Comparison of ENCODE assay signal across 13 cellular contexts in the genomic region with DNA sequence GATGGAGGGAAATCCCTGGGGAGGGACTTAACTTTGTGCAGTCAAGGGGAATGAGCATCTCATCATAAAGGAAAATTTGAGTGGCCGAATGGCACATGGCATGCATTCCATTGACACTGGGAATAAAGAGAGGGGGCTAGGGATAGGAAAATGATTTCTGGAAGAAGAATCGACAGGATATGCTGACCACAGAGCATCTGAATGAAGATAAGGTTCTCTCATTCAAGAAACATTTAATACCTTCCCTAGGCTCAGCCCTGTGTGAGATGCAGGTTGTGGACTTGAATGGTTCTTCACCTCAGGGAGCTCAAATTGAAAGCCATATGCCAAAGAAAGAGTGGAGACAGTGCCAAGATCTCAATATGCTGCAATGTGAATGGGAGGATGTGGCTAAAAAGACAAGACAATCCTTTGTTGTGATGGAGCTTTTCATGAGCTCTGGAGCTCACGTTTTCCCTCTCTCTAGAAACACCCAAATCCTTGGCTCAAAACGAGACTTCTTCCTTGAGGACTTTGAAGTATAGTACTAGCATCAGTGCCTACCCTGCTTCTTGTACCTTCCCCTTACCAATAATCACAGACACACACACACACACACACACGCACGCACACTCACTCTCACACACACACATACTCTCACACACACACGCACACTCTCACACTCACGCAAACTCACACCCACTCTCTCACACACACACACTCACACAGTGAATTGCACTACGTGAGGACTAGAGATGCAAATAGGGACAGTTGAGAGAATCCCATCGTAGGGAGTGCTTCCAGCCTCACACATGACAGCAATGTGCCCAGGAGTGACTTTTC.
DNase-seq lines count a peak whose midpoint lies in the region; ATAC-seq, FAIRE-seq and TF ChIP-seq lines count a peak whose summit lies in the region.
"Had no signal": no experiment of that assay in that cellular context is flagged by ENCODE, and none has a peak within 500 bp of the region (broad histone marks: within the 10 kb centered on the region; RNA-seq: fewer than 3 reads in every experiment).

No MANE protein-coding gene starts in this region.

- H4K8ac ChIP-seq in IMR-90 (ENCODE audit: low read depth in 2 of 2, low read length in 2 of 2) (peak overlapping the region; percentile 66 to 85), mesendoderm (ENCODE audit: low read depth, low read length) (no peak overlapping the region)

- H4K91ac ChIP-seq in IMR-90 (ENCODE audit: insufficient read depth, low read depth, low read length) = peak overlapping the region; percentile 80

- TF ChIP-seq RAD21 in IMR-90 (IDR thresholded peaks at IDR 0.05; ENCODE audit: low read length) = no peak

- FAIRE-seq in bronchial epithelial cell (lab: Jason Lieb, UNC) = peak; percentile 13

- peaks cover 0 to 6% of the 10 kb centered on the region in 2 experiments; a peak in 3 of 4 replicates for H3K79me1 ChIP-seq in IMR-90 (ENCODE audit: low read depth in 1 of 2, low read length in 2 of 2)
- no peaks in the 10 kb centered on the region for H3K79me1 ChIP-seq in mesendoderm (ENCODE audit: low read length)

- no peaks in the 10 kb centered on the region for H3K9me3 Mint-ChIP-seq in activated naive CD8-positive, alpha-beta T cell treated with anti-CD3 and anti-CD28 coated beads for 36 hours
- H3K9me3 Mint-ChIP-seq: activated naive CD4-positive, alpha-beta T cell treated with anti-CD3 and anti-CD28 coated beads, Interleukin-2, amount 10 ng/mL, durations not matched to agents 7 days and 5 days had no signal

- H3K14ac ChIP-seq in IMR-90 (replicated peaks; ENCODE audit: low read depth, low read length) = peak overlapping the region; percentile 87

- WGBS in IMR-90 (ENCODE audit: extremely low coverage in 2 of 2, insufficient read length in 1 of 2), 2 experiments = no CpG with 5 or more reads among the region's 10 CpGs
- WGBS in mesendoderm (ENCODE audit: extremely low coverage, insufficient coverage, low lambda C conversion rate) = 100% methylated on average over 4 of the region's 10 CpGs

- DNase-seq in GM03348 (ENCODE audit: low spot score) (peak; percentile 16), IMR-90 (no peak), bronchial epithelial cell (ENCODE audit: low read depth) (no peak), mesendoderm (no peak), pons (ENCODE audit: low spot score) (no peak), cortex of kidney (lab: John Stamatoyannopoulos, UW) (no peak), NCI-H526 treated with DMSO at 0.1 percent for 48 hours (lab: John Stamatoyannopoulos, UW) (no peak)
- no peak for DNase-seq in activated naive CD8-positive, alpha-beta T cell treated with anti-CD3 and anti-CD28 coated beads for 36 hours

- no peak overlapping the region for H3K56ac ChIP-seq in IMR-90 (ENCODE audit: extremely low read depth, insufficient read depth, low read length)
- peak overlapping the region; percentile 80 for H3K56ac ChIP-seq in mesendoderm (ENCODE audit: low read length)

- H3K9ac ChIP-seq in IMR-90 (ENCODE audit: low read depth, low read length) (peak overlapping the region; percentile 10; the same call in 1 of the 2 replicates), mesendoderm (ENCODE audit: low read length) (no peak overlapping the region)

- H4K5ac ChIP-seq in IMR-90 (ENCODE audit: low read depth, low read length) = peak overlapping the region; percentile 63
- H4K5ac ChIP-seq in mesendoderm (ENCODE audit: low read length) = no peak overlapping the region

- H2AK5ac ChIP-seq in IMR-90 (ENCODE audit: low read depth, low read length) = peak overlapping the region; percentile 100
- peak overlapping the region; percentile 71 for H2AK5ac ChIP-seq in mesendoderm (ENCODE audit: low read length)

- H3K4me3 ChIP-seq in IMR-90 (ENCODE audit: insufficient read depth, low read depth, low read length) (no peak overlapping the region), bronchial epithelial cell (ENCODE audit: low read depth, low read length) (no peak overlapping the region), mesendoderm (ENCODE audit: low read length) (no peak overlapping the region)
- H3K4me3 ChIP-seq: SK-N-MC had no signal

- peak overlapping the region; percentile 85 for H2AFZ ChIP-seq in IMR-90 (replicated peaks; ENCODE audit: low read length, poor library complexity)

- H2BK15ac ChIP-seq in IMR-90 (ENCODE audit: low read depth, low read length) = peak overlapping the region; percentile 98
- no peak overlapping the region for H2BK15ac ChIP-seq in mesendoderm (replicated peaks; ENCODE audit: low read depth)

- H2BK20ac ChIP-seq in IMR-90 (ENCODE audit: low read depth, low read length) = peak overlapping the region; percentile 96

- no peak overlapping the region for H3K27ac Mint-ChIP-seq in activated naive CD8-positive, alpha-beta T cell treated with anti-CD3 and anti-CD28 coated beads for 36 hours
- H3K27ac Mint-ChIP-seq: activated naive CD4-positive, alpha-beta T cell treated with anti-CD3 and anti-CD28 coated beads, Interleukin-2, amount 10 ng/mL, durations not matched to agents 7 days and 5 days; endodermal cell; progenitor cell of endocrine pancreas; WTC11 had no signal

- intact Hi-C loops in IMR-90 (cut with micrococcal nuclease) = loop anchor here (1.0 to 10.0 kb wide), 3 partner anchors 446 to 717 kb away; no protein-coding TSS in a partner anchor

- peak overlapping the region; percentile 10 for H2AK9ac ChIP-seq in IMR-90 (replicated peaks; ENCODE audit: low read depth, low read length, poor library complexity)

- dilution Hi-C loops in IMR-90 (cut with HindIII; ENCODE audit: low sequenced_read_pairs, unreplicated experiment) = no loop called here

- POLR2A ChIA-PET in IMR-90 (lab: Charles Lee; ENCODE audit: unreplicated experiment) = no interaction called here

- H3K27me3 ChIP-seq in IMR-90 (ENCODE audit: control insufficient read depth, insufficient read depth, low read length) = no peaks in the 10 kb centered on the region
- no peaks in the 10 kb centered on the region for H3K27me3 ChIP-seq in bronchial epithelial cell (ENCODE audit: control insufficient read depth, insufficient read depth, low read length)
- no peaks in the 10 kb centered on the region for H3K27me3 ChIP-seq in mesendoderm (ENCODE audit: insufficient read depth, low read length, poor library complexity)

- H3K23ac ChIP-seq in IMR-90 (ENCODE audit: low read depth, low read length) = peak overlapping the region; percentile 73
- H3K23ac ChIP-seq in mesendoderm (ENCODE audit: low read length) = no peak overlapping the region

- H3K4me2 ChIP-seq in IMR-90 (ENCODE audit: low read depth, low read length) (no peak overlapping the region), mesendoderm (ENCODE audit: low read length) (no peak overlapping the region)

- peak overlapping the region; percentile 92 for H2BK120ac ChIP-seq in IMR-90 (ENCODE audit: low read depth, low read length)
- H2BK120ac ChIP-seq in mesendoderm (ENCODE audit: low read depth, low read length) = no peak overlapping the region

- H3K4me1 Mint-ChIP-seq in activated naive CD8-positive, alpha-beta T cell treated with anti-CD3 and anti-CD28 coated beads for 36 hours = peaks cover 20% of the 10 kb centered on the region

- TF ChIP-seq CTCF in IMR-90 (conservative IDR thresholded peaks at IDR 0.05; ENCODE audit: low read depth, low read length) (no peak), bronchial epithelial cell (IDR thresholded peaks at IDR 0.05; ENCODE audit: insufficient read depth, low read length, severe bottlenecking) (no peak)

- peak overlapping the region; percentile 97 for H3K4ac ChIP-seq in IMR-90 (ENCODE audit: low read depth, low read length)
- H3K4ac ChIP-seq in mesendoderm (ENCODE audit: low read depth, low read length) = no peak overlapping the region

- peaks cover 5% of the 10 kb centered on the region; the same call in 1 of the 2 replicates for H3K9me3 ChIP-seq in IMR-90 (ENCODE audit: control insufficient read depth, insufficient read depth, low read length)

- no peak overlapping the region for H3K4me3 Mint-ChIP-seq in activated naive CD8-positive, alpha-beta T cell treated with anti-CD3 and anti-CD28 coated beads for 36 hours
- H3K4me3 Mint-ChIP-seq: activated naive CD4-positive, alpha-beta T cell treated with anti-CD3 and anti-CD28 coated beads, Interleukin-2, amount 10 ng/mL, durations not matched to agents 7 days and 5 days; endodermal cell; WTC11 had no signal

- no peaks in the 10 kb centered on the region for H3K27me3 Mint-ChIP-seq in activated naive CD8-positive, alpha-beta T cell treated with anti-CD3 and anti-CD28 coated beads for 36 hours
- H3K27me3 Mint-ChIP-seq: progenitor cell of endocrine pancreas had no signal

- H2BK5ac ChIP-seq in IMR-90 (ENCODE audit: low read depth, low read length, poor library complexity, severe bottlenecking) (peak overlapping the region; percentile 62), mesendoderm (ENCODE audit: low read length) (peak overlapping the region; percentile 4)

- peak overlapping the region; percentile 25; the same call in 1 of the 2 replicates for H3K18ac ChIP-seq in IMR-90 (ENCODE audit: low read depth, low read length)
- no peak overlapping the region for H3K18ac ChIP-seq in mesendoderm (ENCODE audit: low read length)

- in situ Hi-C loops in IMR-90 (cut with MboI; ENCODE audit: low sequenced_read_pairs) = loop anchor here (5.0 to 10.0 kb wide), 2 partner anchors 614 to 716 kb away; no protein-coding TSS in a partner anchor

- CTCF ChIA-PET in IMR-90 (lab: Yijun Ruan, JAX) = interaction anchor here (2.0 kb wide), 1 partner anchor 614 kb away, joined by 13 read pairs; no protein-coding TSS in a partner anchor

- no peaks in the 10 kb centered on the region for H3K36me3 ChIP-seq in IMR-90 (ENCODE audit: control insufficient read depth, insufficient read depth, low read length)
- no peaks in the 10 kb centered on the region for H3K36me3 ChIP-seq in bronchial epithelial cell (ENCODE audit: control insufficient read depth, insufficient read depth, low read length)
- no peaks in the 10 kb centered on the region for H3K36me3 ChIP-seq in mesendoderm (ENCODE audit: control insufficient read depth, insufficient read depth, low read length)

- 0 out of 2 replicates have a peak, but pooled peaks cover 3% of the 10 kb centered on the region for H4K20me1 ChIP-seq in IMR-90 (ENCODE audit: insufficient read depth, low read length)

- no TSS peak for BruUV-seq in IMR-90 (replicated peaks; lab: Mats Ljungman, UMichigan)

- H3K4me1 ChIP-seq in IMR-90 (ENCODE audit: control insufficient read depth, insufficient read depth, low read length) (peaks cover 15% of the 10 kb centered on the region), mesendoderm (ENCODE audit: control insufficient read depth, low read depth, low read length) (peaks cover 6% of the 10 kb centered on the region)

- peaks cover under 1% of the 10 kb centered on the region for H3K36me3 Mint-ChIP-seq in activated naive CD8-positive, alpha-beta T cell treated with anti-CD3 and anti-CD28 coated beads for 36 hours
- H3K36me3 Mint-ChIP-seq: activated naive CD4-positive, alpha-beta T cell treated with anti-CD3 and anti-CD28 coated beads, Interleukin-2, amount 10 ng/mL, durations not matched to agents 7 days and 5 days had no signal

- H3K27ac ChIP-seq in IMR-90 (ENCODE audit: insufficient read depth, low read length) (no peak overlapping the region), mesendoderm (ENCODE audit: low read depth, low read length) (no peak overlapping the region)
- H3K27ac ChIP-seq: SK-N-MC had no signal

- no peaks in the 10 kb centered on the region for H3K79me2 ChIP-seq in mesendoderm (ENCODE audit: control insufficient read depth, insufficient read depth, low read length)

- H3K9me1 ChIP-seq in IMR-90 (ENCODE audit: insufficient read depth, low read length) = peaks cover 22% of the 10 kb centered on the region

- no peak for TF ChIP-seq POLR2A in IMR-90 (IDR thresholded peaks at IDR 0.05; ENCODE audit: low read depth, low read length)

- no peak for ATAC-seq in IMR-90 (ENCODE audit: low read depth)
